In the genomic region with DNA sequence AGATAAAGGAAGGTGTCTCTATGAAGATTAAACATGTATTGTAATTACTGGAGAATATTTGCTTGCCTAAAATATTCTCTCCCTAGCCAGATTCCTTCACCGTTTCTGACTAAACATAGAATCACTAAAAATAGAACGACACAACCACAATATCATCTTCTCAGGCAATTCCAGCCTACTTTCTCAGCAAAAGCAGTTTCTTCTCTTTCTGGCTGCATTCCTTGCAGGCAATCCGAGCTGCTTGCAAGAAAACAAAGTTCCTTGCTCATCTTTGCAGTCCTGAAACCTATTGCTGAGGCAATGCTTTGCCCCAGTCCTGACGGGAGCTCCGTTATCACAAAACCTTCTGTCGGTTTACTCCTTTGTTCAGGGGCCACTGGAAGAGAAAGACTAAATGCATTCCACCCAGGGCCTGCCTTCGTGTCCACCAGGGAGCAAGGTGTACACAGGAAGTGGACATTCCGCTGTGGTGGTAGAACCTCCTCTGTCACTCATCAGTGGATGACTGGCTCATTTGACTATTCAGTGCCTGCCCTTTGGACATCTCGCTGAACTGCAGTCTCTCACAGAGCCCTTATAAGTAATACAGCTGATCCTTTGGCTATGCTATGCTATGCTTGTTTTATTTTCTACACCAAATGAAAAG, we compare ENCODE assay signal across 13 cellular contexts.
A peak's percentile ranks its signal among the peaks of the same experiment; 100 is the strongest.
DNase-seq lines count a peak whose midpoint lies in the region; ATAC-seq, FAIRE-seq and TF ChIP-seq lines count a peak whose summit lies in the region.
"Had no signal": no experiment of that assay in that cellular context is flagged by ENCODE, and none has a peak within 500 bp of the region (broad histone marks: within the 10 kb centered on the region; RNA-seq: fewer than 3 reads in every experiment).

No MANE protein-coding gene starts in this region.

- FAIRE-seq in A549 (lab: Jason Lieb, UNC), result no peak

- H3K27me3 ChIP-seq in stomach, result no peaks in the 10 kb centered on the region

- H3K4me3 ChIP-seq in A549 (no peak overlapping the region), stomach (no peak overlapping the region)
- H3K4me3 ChIP-seq: lower lobe of right lung had no signal

- peak overlapping the region; percentile 37; the same call in 1 of the 3 replicates for H3K4me2 ChIP-seq in A549

- peak in 1 of 2 experiments; percentile 1 for DNase-seq in A549 (ENCODE audit: low read depth in 1 of 2, low spot score in 1 of 2)
- peak; percentile 10 for DNase-seq in HuH-7 (ENCODE audit: low spot score)
- no peak for DNase-seq in chondrocyte (ENCODE audit: low spot score)
- DNase-seq in islet precursor cell, result peak; percentile 63
- DNase-seq in activated T-cell treated with anti-CD3 and anti-CD28 coated beads, Interleukin-2, amount 50 U/mL, for 4 hours, result no peak
- no peak for DNase-seq in stomach
- DNase-seq: lower lobe of right lung; NCI-H146; NK-92 treated with Interleukin-12 subunit alpha and Interleukin-12 subunit beta, amount 100 ng/mL, for 24 hours had no signal

- TF ChIP-seq EP300 in A549 (IDR thresholded peaks at IDR 0.05) (no peak), stomach (IDR thresholded peaks at IDR 0.05) (no peak)

- CTCF ChIA-PET in A549 (lab: Yijun Ruan, JAX), result no interaction called here

- H3K27ac Mint-ChIP-seq in chondrocyte (ENCODE audit: unreplicated experiment), result peak overlapping the region; percentile 74
- H3K27ac Mint-ChIP-seq: B cell had no signal

- H3K36me3 ChIP-seq in stomach, result no peaks in the 10 kb centered on the region
- H3K36me3 ChIP-seq: lower lobe of right lung had no signal

- H3K4me1 Mint-ChIP-seq in chondrocyte (ENCODE audit: low read depth), result peaks cover 17% of the 10 kb centered on the region
- no peaks in the 10 kb centered on the region for H3K4me1 Mint-ChIP-seq in activated T-cell treated with anti-CD3 and anti-CD28 coated beads, Interleukin-2, amount 50 U/mL, for 4 hours (ENCODE audit: low read depth)
- H3K4me1 Mint-ChIP-seq: B cell had no signal

- H3K9me3 Mint-ChIP-seq in chondrocyte (ENCODE audit: low read depth), result no peaks in the 10 kb centered on the region
- no peaks in the 10 kb centered on the region for H3K9me3 Mint-ChIP-seq in activated T-cell treated with anti-CD3 and anti-CD28 coated beads, Interleukin-2, amount 50 U/mL, for 4 hours

- no peaks in the 10 kb centered on the region for H3K9me3 ChIP-seq in A549
- H3K9me3 ChIP-seq in stomach, result no peaks in the 10 kb centered on the region
- H3K9me3 ChIP-seq: lower lobe of right lung had no signal

- TF ChIP-seq POLR2A in A549 (IDR thresholded peaks at IDR 0.05; ENCODE audit: low read length), result no peak
- no peak for TF ChIP-seq POLR2A in GM18505 (IDR thresholded peaks at IDR 0.05; ENCODE audit: borderline replicate concordance, extremely low read depth, insufficient read depth, insufficient read length)
- TF ChIP-seq POLR2A in stomach (IDR thresholded peaks at IDR 0.05), result no peak

- H3K4me1 ChIP-seq in A549 (no peaks in the 10 kb centered on the region), stomach (no peaks in the 10 kb centered on the region)
- H3K4me1 ChIP-seq: lower lobe of right lung had no signal

- H3K27me3 Mint-ChIP-seq in chondrocyte (ENCODE audit: low read depth), result no peaks in the 10 kb centered on the region
- no peaks in the 10 kb centered on the region for H3K27me3 Mint-ChIP-seq in activated T-cell treated with anti-CD3 and anti-CD28 coated beads, Interleukin-2, amount 50 U/mL, for 4 hours (ENCODE audit: low read depth)
- H3K27me3 Mint-ChIP-seq: B cell had no signal

- POLR2A ChIA-PET in A549 (lab: Yijun Ruan, JAX), result no interaction called here

- peak; percentile 69 to 84; a peak in 5 of 6 replicates for ATAC-seq in A549
- ATAC-seq in activated T-cell treated with anti-CD3 and anti-CD28 coated beads, Interleukin-2, amount 50 U/mL, for 4 hours, result no peak
- no peak for ATAC-seq in GM18505 (IDR thresholded peaks at IDR 0.05; ENCODE audit: unreplicated experiment)
- ATAC-seq in HG02852 (IDR thresholded peaks at IDR 0.05; ENCODE audit: unreplicated experiment), result no peak
- ATAC-seq: lower lobe of right lung, sciatic nerve had no signal

- peak overlapping the region; percentile 44 for H3K4me3 Mint-ChIP-seq in chondrocyte (ENCODE audit: unreplicated experiment)
- no peak overlapping the region for H3K4me3 Mint-ChIP-seq in activated T-cell treated with anti-CD3 and anti-CD28 coated beads, Interleukin-2, amount 50 U/mL, for 4 hours
- H3K4me3 Mint-ChIP-seq: B cell had no signal

- H3K36me3 Mint-ChIP-seq in chondrocyte (ENCODE audit: low read depth), result no peaks in the 10 kb centered on the region
- no peaks in the 10 kb centered on the region for H3K36me3 Mint-ChIP-seq in activated T-cell treated with anti-CD3 and anti-CD28 coated beads, Interleukin-2, amount 50 U/mL, for 4 hours (ENCODE audit: insufficient read depth)

- no peak for TF ChIP-seq RAD21 in A549 (conservative IDR thresholded peaks at IDR 0.05 in 1 of 2, IDR thresholded peaks at IDR 0.05 in 1 of 2)

- intact Hi-C loops in stomach (cut with DNase I; ENCODE audit: low total_unique reads), result no loop called here

- TF ChIP-seq CTCF in A549 (IDR thresholded peaks at IDR 0.05), result no peak
- TF ChIP-seq CTCF in chondrocyte (IDR thresholded peaks at IDR 0.05), result no peak
- no peak for TF ChIP-seq CTCF in stomach (IDR thresholded peaks at IDR 0.05)

- 13% methylated on average over 6 of the region's 9 CpGs for WGBS in A549 (ENCODE audit: missing lambda C conversion rate)
- 43 to 56% (median 44%) methylated on average over 9 of the region's 9 CpGs for WGBS in stomach, 5 donors

- H3K27ac ChIP-seq in A549 (no peak overlapping the region), stomach (no peak overlapping the region)
- H3K27ac ChIP-seq: lower lobe of right lung had no signal

TF ChIP-seq in A549, 52 proteins besides CTCF, POLR2A, EP300 and RAD21:
- TF ChIP-seq RNF2 (IDR thresholded peaks at IDR 0.05; ENCODE audit: borderline replicate concordance, low read depth), result no peak
- no peak for TF ChIP-seq RFX5 (IDR thresholded peaks at IDR 0.05)
- TF ChIP-seq HOXA7 (CRISPR knock-in tag; IDR thresholded peaks at IDR 0.05), result no peak
- TF ChIP-seq NPAS2 (CRISPR knock-in tag; IDR thresholded peaks at IDR 0.05; ENCODE audit: borderline replicate concordance), result no peak
- TF ChIP-seq MAX (IDR thresholded peaks at IDR 0.05), result no peak
- no peak for TF ChIP-seq NFE2L2 (conservative IDR thresholded peaks at IDR 0.05; ENCODE audit: low read length)
- TF ChIP-seq, protein P1, sequence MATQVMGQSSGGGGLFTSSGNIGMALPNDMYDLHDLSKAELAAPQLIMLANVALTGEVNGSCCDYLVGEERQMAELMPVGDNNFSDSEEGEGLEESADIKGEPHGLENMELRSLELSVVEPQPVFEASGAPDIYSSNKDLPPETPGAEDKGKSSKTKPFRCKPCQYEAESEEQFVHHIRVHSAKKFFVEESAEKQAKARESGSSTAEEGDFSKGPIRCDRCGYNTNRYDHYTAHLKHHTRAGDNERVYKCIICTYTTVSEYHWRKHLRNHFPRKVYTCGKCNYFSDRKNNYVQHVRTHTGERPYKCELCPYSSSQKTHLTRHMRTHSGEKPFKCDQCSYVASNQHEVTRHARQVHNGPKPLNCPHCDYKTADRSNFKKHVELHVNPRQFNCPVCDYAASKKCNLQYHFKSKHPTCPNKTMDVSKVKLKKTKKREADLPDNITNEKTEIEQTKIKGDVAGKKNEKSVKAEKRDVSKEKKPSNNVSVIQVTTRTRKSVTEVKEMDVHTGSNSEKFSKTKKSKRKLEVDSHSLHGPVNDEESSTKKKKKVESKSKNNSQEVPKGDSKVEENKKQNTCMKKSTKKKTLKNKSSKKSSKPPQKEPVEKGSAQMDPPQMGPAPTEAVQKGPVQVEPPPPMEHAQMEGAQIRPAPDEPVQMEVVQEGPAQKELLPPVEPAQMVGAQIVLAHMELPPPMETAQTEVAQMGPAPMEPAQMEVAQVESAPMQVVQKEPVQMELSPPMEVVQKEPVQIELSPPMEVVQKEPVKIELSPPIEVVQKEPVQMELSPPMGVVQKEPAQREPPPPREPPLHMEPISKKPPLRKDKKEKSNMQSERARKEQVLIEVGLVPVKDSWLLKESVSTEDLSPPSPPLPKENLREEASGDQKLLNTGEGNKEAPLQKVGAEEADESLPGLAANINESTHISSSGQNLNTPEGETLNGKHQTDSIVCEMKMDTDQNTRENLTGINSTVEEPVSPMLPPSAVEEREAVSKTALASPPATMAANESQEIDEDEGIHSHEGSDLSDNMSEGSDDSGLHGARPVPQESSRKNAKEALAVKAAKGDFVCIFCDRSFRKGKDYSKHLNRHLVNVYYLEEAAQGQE (IDR thresholded peaks at IDR 0.05), result no peak
- TF ChIP-seq EHMT2 (IDR thresholded peaks at IDR 0.05; ENCODE audit: low read depth), result no peak
- no peak for TF ChIP-seq MAFK (IDR thresholded peaks at IDR 0.05; ENCODE audit: partially characterized antibody)
- TF ChIP-seq ZNF302 (CRISPR knock-in tag; IDR thresholded peaks at IDR 0.05), result no peak
- TF ChIP-seq ZC3H11A (IDR thresholded peaks at IDR 0.05), result no peak
- no peak for TF ChIP-seq TFCP2L1 (CRISPR knock-in tag; IDR thresholded peaks at IDR 0.05)
- TF ChIP-seq SMC3 (IDR thresholded peaks at IDR 0.05), result no peak
- TF ChIP-seq CBX2 (IDR thresholded peaks at IDR 0.05; ENCODE audit: borderline replicate concordance, low read depth), result no peak
- TF ChIP-seq, protein P2, sequence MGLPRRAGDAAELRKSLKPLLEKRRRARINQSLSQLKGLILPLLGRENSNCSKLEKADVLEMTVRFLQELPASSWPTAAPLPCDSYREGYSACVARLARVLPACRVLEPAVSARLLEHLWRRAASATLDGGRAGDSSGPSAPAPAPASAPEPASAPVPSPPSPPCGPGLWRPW (IDR thresholded peaks at IDR 0.05), result no peak
- no peak for TF ChIP-seq PHF8 (IDR thresholded peaks at IDR 0.05; ENCODE audit: borderline replicate concordance, low read depth)
- TF ChIP-seq KDM5A (IDR thresholded peaks at IDR 0.05), result no peak
- no peak for TF ChIP-seq JUNB (IDR thresholded peaks at IDR 0.05)
TF ChIP-seq in A549: peak in this region for 0.

Comparison
In these comparisons a context has a peak if more than half of its experiments do, and no peak if none do; other contexts are left out.
1. ATAC-seq: peak in A549 (2 of 2); none in activated T-cell treated with anti-CD3 and anti-CD28 coated beads, Interleukin-2, amount 50 U/mL, for 4 hours (0 of 2), GM18505 (single experiment) and HG02852 (single experiment).
2. DNase-seq: peak in HuH-7 (single experiment) and islet precursor cell (single experiment); none in chondrocyte (single experiment), activated T-cell treated with anti-CD3 and anti-CD28 coated beads, Interleukin-2, amount 50 U/mL, for 4 hours (single experiment) and stomach (single experiment).